ENCODE assay signal across 25 cellular contexts in the genomic region with DNA sequence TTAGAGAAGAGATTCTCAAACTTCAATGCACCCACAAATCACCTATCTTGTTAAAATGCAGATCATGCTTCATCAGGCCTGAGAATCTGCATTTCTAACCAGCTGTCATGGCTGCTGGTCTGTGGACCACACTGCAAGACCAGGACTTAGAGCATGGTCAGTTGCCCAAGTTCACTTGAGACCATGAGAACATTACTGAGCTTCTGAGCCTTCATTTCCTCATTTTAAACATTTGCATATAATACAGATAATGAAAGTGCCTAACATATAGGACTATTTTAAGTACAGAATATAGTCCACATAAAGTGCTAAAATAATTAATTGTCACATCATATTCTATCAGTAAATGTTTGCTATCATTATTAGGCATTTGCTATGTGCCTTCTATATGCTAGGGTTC.
"Had no signal": no experiment of that assay in that cellular context is flagged by ENCODE, and none has a peak within 500 bp of the region (broad histone marks: within the 10 kb centered on the region; RNA-seq: fewer than 3 reads in every experiment).

No MANE protein-coding gene starts in this region.

- DNase-seq: activated CD4-positive, alpha-beta memory T cell treated with anti-CD3 and anti-CD28 coated beads, Interleukin-2, amount 10 ng/mL, durations not matched to agents 7 days and 5 days; activated CD4-positive, alpha-beta T cell treated with anti-CD3 and anti-CD28 coated beads for 36 hours; activated CD4-positive, alpha-beta T cell treated with anti-CD3 and anti-CD28 coated beads, Interleukin-2, amount 50 U/mL, for 1 hour; activated gamma-delta T cell; activated naive CD4-positive, alpha-beta T cell treated with anti-CD3 and anti-CD28 coated beads for 36 hours; activated T-cell treated with anti-CD3 and anti-CD28 coated beads for 4 hours; activated T-cell treated with anti-CD3 and anti-CD28 coated beads, Interleukin-2, amount 50 U/mL, for 48 hours; amygdala; brain microvascular endothelial cell; MG63; MV-4-11; NCI-H1092 treated with DMSO at 0.1 percent for 48 hours; NCI-H1417 treated with DMSO at 0.1 percent for 48 hours; NCI-H1694; NCI-H2029 treated with DMSO at 0.1 percent for 48 hours; NCI-H345; NCI-H510A; NCI-H526 treated with DMSO at 0.1 percent for 48 hours; PC-9; SIG-M5; T-helper 17 cell; T-helper 9 cell; WERI-Rb-1 had no signal

- H3K27ac ChIP-seq: brain microvascular endothelial cell, cardiac muscle cell, PC-9, WERI-Rb-1 had no signal

- ATAC-seq: activated CD4-positive, alpha-beta T cell treated with anti-CD3 and anti-CD28 coated beads for 36 hours; activated T-helper 17 cell treated with anti-CD3 and anti-CD28 coated beads, Interleukin-2, amount 50 U/mL, for 72 hours; T-helper 17 cell had no signal
